Comparison of ENCODE assay signal across 8 cellular contexts in genomic region chr1:52365746-52366516, GRCh38. TPM values are rescaled to one million over a fixed set of nuclear protein-coding genes. Genes with fewer than 3 reads are reported as not detected.
DNase-seq lines count a peak whose midpoint lies in the region; ATAC-seq and TF ChIP-seq lines count a peak whose summit lies in the region.

CC2D1B (minus strand) TSS chr1:52366205; CDS start chr1:52364620, 1,585 bp downstream.

- intact Hi-C loops in left cardiac atrium (cut with DNase I) = no loop called here

- ATAC-seq in HG02884 (IDR thresholded peaks at IDR 0.05; ENCODE audit: unreplicated experiment) (peak; percentile 90), left cardiac atrium (peak; percentile 97)

- H3K36me3 Mint-ChIP-seq in T-helper 1 cell treated with Interleukin-12 subunit alpha and Interleukin-12 subunit beta and Interleukin-4 antibody, amounts not matched to agents 30 μg/mL and 1 μg/mL, for 36 hours (ENCODE audit: low read depth) = peaks cover 25% of the 10 kb centered on the region
- peaks cover 7% of the 10 kb centered on the region for H3K36me3 Mint-ChIP-seq in progenitor cell of endocrine pancreas (ENCODE audit: insufficient read depth)

- peak within 1 kb of the TSS; percentile 97 for H3K27ac Mint-ChIP-seq in T-helper 1 cell treated with Interleukin-12 subunit alpha and Interleukin-12 subunit beta and Interleukin-4 antibody, amounts not matched to agents 30 μg/mL and 1 μg/mL, for 36 hours
- H3K27ac Mint-ChIP-seq in progenitor cell of endocrine pancreas = peak within 1 kb of the TSS; percentile 98

- H3K4me1 Mint-ChIP-seq in T-helper 1 cell treated with Interleukin-12 subunit alpha and Interleukin-12 subunit beta and Interleukin-4 antibody, amounts not matched to agents 30 μg/mL and 1 μg/mL, for 36 hours (ENCODE audit: low read depth) = peaks cover 33% of the 10 kb centered on the region
- H3K4me1 Mint-ChIP-seq in progenitor cell of endocrine pancreas (ENCODE audit: low read depth) = peaks cover 17% of the 10 kb centered on the region

- peak within 1 kb of the TSS; percentile 98 for H3K4me3 Mint-ChIP-seq in T-helper 1 cell treated with Interleukin-12 subunit alpha and Interleukin-12 subunit beta and Interleukin-4 antibody, amounts not matched to agents 30 μg/mL and 1 μg/mL, for 36 hours
- H3K4me3 Mint-ChIP-seq in progenitor cell of endocrine pancreas (ENCODE audit: low read depth) = peak within 1 kb of the TSS; percentile 94

- TF ChIP-seq CTCF in GM13977 (IDR thresholded peaks at IDR 0.05; ENCODE audit: extremely low read depth, insufficient read depth, missing control alignments) (no peak), progenitor cell of endocrine pancreas (IDR thresholded peaks at IDR 0.05; ENCODE audit: unreplicated experiment) (peak; percentile 35)

- peak; percentile 100 for DNase-seq in GM13977 (ENCODE audit: low spot score)
- peak; percentile 94 for DNase-seq in NCI-H1694 (lab: John Stamatoyannopoulos, UW)
- DNase-seq in amniotic stem cell (lab: John Stamatoyannopoulos, UW) = peak; percentile 73
- DNase-seq in left cardiac atrium = peak; percentile 99
- DNase-seq in progenitor cell of endocrine pancreas (ENCODE audit: low spot score, unreplicated experiment) = peak; percentile 100
- DNase-seq in ureter (ENCODE audit: low spot score) = peak; percentile 99

- H3K27me3 Mint-ChIP-seq in T-helper 1 cell treated with Interleukin-12 subunit alpha and Interleukin-12 subunit beta and Interleukin-4 antibody, amounts not matched to agents 30 μg/mL and 1 μg/mL, for 36 hours (ENCODE audit: low read depth) = no peaks in the 10 kb centered on the region
- no peaks in the 10 kb centered on the region for H3K27me3 Mint-ChIP-seq in progenitor cell of endocrine pancreas

- in situ Hi-C loops in GM13977 (cut with MboI; ENCODE audit: low pct_unique_long_range_greater_than_20kb, low sequenced_read_pairs, unreplicated experiment) = no loop called here

- H3K9me3 Mint-ChIP-seq in T-helper 1 cell treated with Interleukin-12 subunit alpha and Interleukin-12 subunit beta and Interleukin-4 antibody, amounts not matched to agents 30 μg/mL and 1 μg/mL, for 36 hours = no peaks in the 10 kb centered on the region
- H3K9me3 Mint-ChIP-seq in progenitor cell of endocrine pancreas (ENCODE audit: low read depth) = no peaks in the 10 kb centered on the region

RNA-seq across cellular contexts. Expression of gene CC2D1B, which starts in this region (rescaled TPM):
- total RNA-seq in left cardiac atrium (10 to 100 TPM; 16.3 to 18.5 TPM), progenitor cell of endocrine pancreas (42.7 and 51.6 TPM in 2 replicates), ureter (39.4 TPM)

Comparison
In these comparisons a context has a peak if more than half of its experiments do, and no peak if none do; other contexts are left out.
1. Peak in every context shown above with its lines: DNase-seq and ATAC-seq.